8 cellular contexts compared by ENCODE assay signal in the genomic region with DNA sequence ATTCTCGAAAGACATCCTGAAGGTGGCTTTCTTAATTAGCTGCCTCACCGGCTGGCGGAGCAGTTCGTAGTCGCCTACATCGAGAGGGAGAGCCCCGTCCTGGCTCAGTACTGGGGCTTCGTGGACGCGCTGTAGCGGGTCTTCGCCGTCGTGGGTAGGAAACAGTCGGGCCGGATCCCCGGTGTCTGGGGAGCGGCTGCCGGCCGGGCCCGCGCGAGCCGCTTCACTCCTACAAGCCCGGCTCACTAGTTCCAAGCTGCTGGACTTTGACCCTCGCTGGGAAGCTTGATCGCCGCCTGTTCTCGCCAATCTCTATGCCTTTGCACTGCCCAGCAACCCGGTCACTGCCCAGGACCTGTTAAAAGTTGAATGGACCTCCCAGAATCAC. TPM values are rescaled to one million over a fixed set of nuclear protein-coding genes. Genes with fewer than 3 reads are reported as not detected.
A peak's percentile ranks its signal among the peaks of the same experiment; 100 is the strongest.
DNase-seq lines count a peak whose midpoint lies in the region; ATAC-seq and TF ChIP-seq lines count a peak whose summit lies in the region.

No MANE protein-coding gene starts in this region.

- H3K9me3 Mint-ChIP-seq in activated CD8-positive, alpha-beta memory T cell treated with anti-CD3 and anti-CD28 coated beads, Interleukin-2, amount 10 ng/mL, durations not matched to agents 7 days and 5 days (ENCODE audit: low read depth) = no peaks in the 10 kb centered on the region

- H3K4me3 Mint-ChIP-seq in activated CD8-positive, alpha-beta memory T cell treated with anti-CD3 and anti-CD28 coated beads, Interleukin-2, amount 10 ng/mL, durations not matched to agents 7 days and 5 days = peak overlapping the region; percentile 90

- H3K27ac ChIP-seq in SJCRH30 = peak overlapping the region; percentile 93
- H3K27ac ChIP-seq in ascending aorta = peak overlapping the region; percentile 99 to 100
- peak overlapping the region; percentile 94 to 100 (median 98) for H3K27ac ChIP-seq in sigmoid colon

- peak; percentile 54 for DNase-seq in activated CD8-positive, alpha-beta memory T cell treated with anti-CD3 and anti-CD28 coated beads, Interleukin-2, amount 10 ng/mL, durations not matched to agents 7 days and 5 days
- DNase-seq in activated CD8-positive, alpha-beta memory T cell treated with anti-CD3 and anti-CD28 coated beads for 24 hours = no peak
- peak; percentile 13 to 39 for DNase-seq in SJCRH30
- peak in 1 of 2 donors; percentile 73 for DNase-seq in ascending aorta (ENCODE audit: low spot score in 2 of 2)
- peak; percentile 70 for DNase-seq in sigmoid colon
- no peak for DNase-seq in NCI-H1436 treated with DMSO at 0.1 percent for 48 hours (lab: John Stamatoyannopoulos, UW)

- no peak for TF ChIP-seq CTCF in ascending aorta (IDR thresholded peaks at IDR 0.05)
- no peak for TF ChIP-seq CTCF in sigmoid colon (IDR thresholded peaks at IDR 0.05)

- H3K4me1 Mint-ChIP-seq in activated CD8-positive, alpha-beta memory T cell treated with anti-CD3 and anti-CD28 coated beads, Interleukin-2, amount 10 ng/mL, durations not matched to agents 7 days and 5 days = peaks cover 38% of the 10 kb centered on the region

- H3K4me1 ChIP-seq in SJCRH30 (no peaks in the 10 kb centered on the region), ascending aorta (peaks cover 5 to 15% of the 10 kb centered on the region in 2 donors), iPS-15b (ENCODE audit: control insufficient read depth, insufficient read depth, low read length) (peaks cover 2% of the 10 kb centered on the region), sigmoid colon (peaks cover 0 to 39% (median 32%) of the 10 kb centered on the region in 4 donors)

- H3K27me3 Mint-ChIP-seq in activated CD8-positive, alpha-beta memory T cell treated with anti-CD3 and anti-CD28 coated beads, Interleukin-2, amount 10 ng/mL, durations not matched to agents 7 days and 5 days = no peaks in the 10 kb centered on the region

- WGBS in sigmoid colon, 2 donors = 0 to 1% methylated on average over 30 of the region's 30 CpGs

- peak; percentile 52 for ATAC-seq in activated CD8-positive, alpha-beta memory T cell treated with anti-CD3 and anti-CD28 coated beads, Interleukin-2, amount 10 ng/mL, durations not matched to agents 7 days and 5 days
- peak; percentile 36 for ATAC-seq in HG03025 (IDR thresholded peaks at IDR 0.05; ENCODE audit: low FRiP score, unreplicated experiment)

- intact Hi-C loops in ascending aorta (cut with DNase I) (no loop called here), sigmoid colon (cut with DNase I) (loop anchor here (1.0 to 5.0 kb wide), 2 partner anchors 58 to 304 kb away; partner anchors contain the start of gene EPB41L3)

- no peak for TF ChIP-seq POLR2A in sigmoid colon (IDR thresholded peaks at IDR 0.05)

- H3K36me3 ChIP-seq in SJCRH30 (no peaks in the 10 kb centered on the region), ascending aorta (peaks cover 7 to 32% of the 10 kb centered on the region in 2 donors), iPS-15b (ENCODE audit: control insufficient read depth, insufficient read depth, low read length) (no peaks in the 10 kb centered on the region), sigmoid colon (peaks cover under 1 to 26% (median 6%) of the 10 kb centered on the region in 4 donors)

- CTCF ChIA-PET in activated CD8-positive, alpha-beta memory T cell treated with anti-CD3 and anti-CD28 coated beads, Interleukin-2, amount 10 ng/mL, durations not matched to agents 7 days and 5 days (lab: Charles Lee) = interaction anchor here (1.6 to 2.6 kb wide), 2 partner anchors 56 to 58 kb away, joined by 5 to 17 read pairs; partner anchors contain the start of gene ZBTB14

- H3K36me3 Mint-ChIP-seq in activated CD8-positive, alpha-beta memory T cell treated with anti-CD3 and anti-CD28 coated beads, Interleukin-2, amount 10 ng/mL, durations not matched to agents 7 days and 5 days = peaks cover 32% of the 10 kb centered on the region

- no peaks in the 10 kb centered on the region for H3K9me3 ChIP-seq in SJCRH30 (replicated peaks)
- H3K9me3 ChIP-seq in ascending aorta = no peaks in the 10 kb centered on the region
- no peaks in the 10 kb centered on the region for H3K9me3 ChIP-seq in iPS-15b (ENCODE audit: control insufficient read depth, insufficient read depth, low read length)
- H3K9me3 ChIP-seq in sigmoid colon = no peaks in the 10 kb centered on the region

- H3K27me3 ChIP-seq in SJCRH30 (no peaks in the 10 kb centered on the region), ascending aorta (no peaks in the 10 kb centered on the region), iPS-15b (ENCODE audit: control insufficient read depth, insufficient read depth, low read length) (no peaks in the 10 kb centered on the region), sigmoid colon (no peaks in the 10 kb centered on the region)

- peak overlapping the region; percentile 91 for H3K9ac ChIP-seq in iPS-15b (ENCODE audit: low read depth, low read length)

- H3K4me3 ChIP-seq in SJCRH30 (peak overlapping the region; percentile 71), ascending aorta (peak overlapping the region; percentile 82 to 86), iPS-15b (ENCODE audit: low read depth, low read length) (peak overlapping the region; percentile 96), sigmoid colon (peak overlapping the region; percentile 72 to 95 (median 80))

- H3K27ac Mint-ChIP-seq in activated CD8-positive, alpha-beta memory T cell treated with anti-CD3 and anti-CD28 coated beads, Interleukin-2, amount 10 ng/mL, durations not matched to agents 7 days and 5 days = peak overlapping the region; percentile 96

- no peak for TF ChIP-seq EP300 in sigmoid colon (IDR thresholded peaks at IDR 0.05)

RNA-seq across cellular contexts. Expression of gene AKAIN1, which starts 41.3 kb away (rescaled TPM):
- total RNA-seq in activated CD8-positive, alpha-beta memory T cell treated with anti-CD3 and anti-CD28 coated beads, Interleukin-2, amount 10 ng/mL, durations not matched to agents 7 days and 5 days = not detected
- not detected in 2 replicates for total RNA-seq in SJCRH30 (2014; rRNA removed; shearing (Covaris generic))
- not detected for total RNA-seq in ascending aorta
- not detected for total RNA-seq in sigmoid colon
- under 1 TPM in 1 of 3 donors, not detected in 2; 0.32 TPM for polyA plus RNA-seq in sigmoid colon

RNA-seq across cellular contexts. Expression of gene ZBTB14, which starts 57.2 kb away (rescaled TPM):
- 10 to 100 TPM; 22.5 to 23.6 TPM for total RNA-seq in activated CD8-positive, alpha-beta memory T cell treated with anti-CD3 and anti-CD28 coated beads, Interleukin-2, amount 10 ng/mL, durations not matched to agents 7 days and 5 days
- 10.9 and 15.2 TPM in 2 replicates for total RNA-seq in SJCRH30 (2014; rRNA removed; shearing (Covaris generic))
- total RNA-seq in ascending aorta (13.3 TPM), sigmoid colon (10 to 100 TPM in 3 of 4 donors, 1 to 10 TPM in 1; 9.9 to 16.1 (median 13.4) TPM)
- polyA plus RNA-seq in sigmoid colon = 1 to 10 TPM; 5.3 to 8.8 (median 7.8) TPM

Comparison
In these comparisons a context has a peak if more than half of its experiments do, and no peak if none do; other contexts are left out.
1. DNase-seq: peak in activated CD8-positive, alpha-beta memory T cell treated with anti-CD3 and anti-CD28 coated beads, Interleukin-2, amount 10 ng/mL, durations not matched to agents 7 days and 5 days (single experiment), SJCRH30 (2 of 2) and sigmoid colon (single experiment); none in activated CD8-positive, alpha-beta memory T cell treated with anti-CD3 and anti-CD28 coated beads for 24 hours (single experiment) and NCI-H1436 treated with DMSO at 0.1 percent for 48 hours (single experiment).
2. Peak in every context shown above with its lines, with median percentiles within 50 percentile points of each other: H3K27ac ChIP-seq and H3K4me3 ChIP-seq.